In the genomic region with DNA sequence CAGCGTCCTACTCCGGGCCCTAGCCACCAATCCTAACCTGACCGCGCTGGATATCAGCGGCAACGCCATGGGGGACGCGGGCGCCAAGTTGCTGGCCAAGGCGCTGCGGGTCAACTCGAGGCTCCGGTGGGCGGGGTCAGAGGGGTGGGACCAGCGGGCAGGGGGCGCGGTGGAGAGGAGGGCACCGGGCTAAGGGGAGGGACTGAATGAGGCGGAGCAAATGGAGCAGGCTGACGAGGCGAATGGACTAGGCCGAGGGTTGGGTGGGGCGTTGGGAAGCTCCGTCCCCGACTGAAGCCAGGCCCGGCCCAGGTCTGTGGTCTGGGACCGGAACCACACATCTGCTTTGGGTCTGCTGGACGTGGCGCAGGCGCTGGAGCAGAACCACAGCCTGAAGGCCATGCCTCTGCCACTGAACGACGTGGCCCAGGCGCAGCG, we compare ENCODE assay signal across 17 cellular contexts. TPM values are rescaled to one million over a fixed set of nuclear protein-coding genes. Genes with fewer than 3 reads are reported as not detected.
DNase-seq lines count a peak whose midpoint lies in the region; ATAC-seq and TF ChIP-seq lines count a peak whose summit lies in the region.
"Had no signal": no experiment of that assay in that cellular context is flagged by ENCODE, and none has a peak within 500 bp of the region (broad histone marks: within the 10 kb centered on the region; RNA-seq: fewer than 3 reads in every experiment).

No MANE protein-coding gene starts in this region.

- H3K9me3 Mint-ChIP-seq in endothelial cell (ENCODE audit: unreplicated experiment) = no peaks in the 10 kb centered on the region
- H3K9me3 Mint-ChIP-seq in naive thymus-derived CD4-positive, alpha-beta T cell = no peaks in the 10 kb centered on the region
- H3K9me3 Mint-ChIP-seq: activated naive CD4-positive, alpha-beta T cell treated with anti-CD3 and anti-CD28 coated beads, Interleukin-2, amount 50 U/mL, for 24 hours; neural crest cell had no signal

- H3K4me1 Mint-ChIP-seq in endothelial cell (ENCODE audit: unreplicated experiment) = peaks cover 9% of the 10 kb centered on the region
- H3K4me1 Mint-ChIP-seq in naive thymus-derived CD4-positive, alpha-beta T cell = peaks cover 6 to 28% (median 17%) of the 10 kb centered on the region in 7 donors

- no peak for ATAC-seq in naive thymus-derived CD4-positive, alpha-beta T cell
- no peak for ATAC-seq in GM18870 (IDR thresholded peaks at IDR 0.05; ENCODE audit: unreplicated experiment)

- H2AFZ ChIP-seq in GM23248 = no peak overlapping the region

- DNase-seq in GM23248 (peak; percentile 30), endothelial cell (ENCODE audit: low spot score) (peak; percentile 56), GM13976 (ENCODE audit: low spot score) (no peak), A673 (ENCODE audit: low spot score) (no peak)
- no peak for DNase-seq in naive thymus-derived CD4-positive, alpha-beta T cell
- DNase-seq: EL; left cardiac atrium; NCI-H2171 treated with DMSO at 0.1 percent for 48 hours; NK-92 treated with Interleukin-12 subunit alpha and Interleukin-12 subunit beta, amount 100 ng/mL, for 24 hours; WERI-Rb-1 had no signal

- WGBS in GM23248 (ENCODE audit: low coverage in 1 of 2, low lambda C conversion rate in 2 of 2, missing lambda C conversion rate in 2 of 2), 2 experiments = 9 to 10% methylated on average over 28 to 29 of the region's 34 CpGs

- intact Hi-C loops in naive thymus-derived CD4-positive, alpha-beta T cell (cut with micrococcal nuclease) = no loop called here
- intact Hi-C loops in A673 (cut with micrococcal nuclease; ENCODE audit: unreplicated experiment) = no loop called here

- no peaks in the 10 kb centered on the region for H3F3A ChIP-seq in GM23248 (ENCODE audit: insufficient read depth)

- no peak overlapping the region for H3K27ac Mint-ChIP-seq in endothelial cell (ENCODE audit: unreplicated experiment)
- peak overlapping the region in 1 of 9 donors; percentile 86 for H3K27ac Mint-ChIP-seq in naive thymus-derived CD4-positive, alpha-beta T cell
- H3K27ac Mint-ChIP-seq: activated naive CD4-positive, alpha-beta T cell treated with anti-CD3 and anti-CD28 coated beads, Interleukin-2, amount 50 U/mL, for 24 hours had no signal

- no TSS peak for BruUV-seq in A673 (replicated peaks; lab: Mats Ljungman, UMichigan)

- H3K4me3 ChIP-seq in GM23248 (no peak overlapping the region), A673 (ENCODE audit: low read depth, low read length, poor library complexity, severe bottlenecking) (no peak overlapping the region)
- H3K4me3 ChIP-seq in naive thymus-derived CD4-positive, alpha-beta T cell (ENCODE audit: low read length) = no peak overlapping the region
- H3K4me3 ChIP-seq: BLaER1 treated with 17β-estradiol and CSF1 and Interleukin-3, amounts not matched to agents 10 nM and 100 nM; cardiac muscle cell; SJSA1; skin epidermis had no signal

- no peak overlapping the region for H3K27ac ChIP-seq in GM23248
- peak overlapping the region; percentile 23 for H3K27ac ChIP-seq in naive thymus-derived CD4-positive, alpha-beta T cell (ENCODE audit: low read depth, low read length)
- no peak overlapping the region for H3K27ac ChIP-seq in A673 (ENCODE audit: low read depth, low read length, poor library complexity, severe bottlenecking)
- H3K27ac ChIP-seq: BLaER1 treated with 17β-estradiol and CSF1 and Interleukin-3, amounts not matched to agents 10 nM and 100 nM; cardiac muscle cell; SJSA1; skin epidermis; WERI-Rb-1 had no signal

- no peak overlapping the region for H3K4me2 ChIP-seq in GM23248 (ENCODE audit: unreplicated experiment)
- H3K4me2 ChIP-seq: BLaER1 treated with 17β-estradiol and CSF1 and Interleukin-3, amounts not matched to agents 10 nM and 100 nM had no signal

- H3K36me3 ChIP-seq in GM23248 (ENCODE audit: low read depth) (no peaks in the 10 kb centered on the region), A673 (ENCODE audit: insufficient read depth, low read length, poor library complexity, severe bottlenecking) (no peaks in the 10 kb centered on the region)
- peaks cover 0 to 73% (median 39%) of the 10 kb centered on the region in 3 experiments for H3K36me3 ChIP-seq in naive thymus-derived CD4-positive, alpha-beta T cell (ENCODE audit: control insufficient read depth in 2 of 3, insufficient read depth in 3 of 3, low read length in 3 of 3)
- H3K36me3 ChIP-seq: cardiac muscle cell had no signal

- POLR2A ChIA-PET in naive thymus-derived CD4-positive, alpha-beta T cell (lab: Charles Lee) = interaction anchor here (8.9 kb wide), 1 partner anchor 9 kb away, joined by 84 read pairs; the partner anchor contains the start of genes ACD and PARD6A
- POLR2A ChIA-PET in A673 (lab: Charles Lee; ENCODE audit: low non-redundant PET) = no interaction called here

- H4K20me1 ChIP-seq in GM23248 (ENCODE audit: insufficient read depth) = no peaks in the 10 kb centered on the region

- CTCF ChIA-PET in naive thymus-derived CD4-positive, alpha-beta T cell (lab: Charles Lee) = interaction anchor here (0.7 to 1.8 kb wide), 3 partner anchors 55 to 128 kb away, joined by 3 to 8 read pairs (median 4); no protein-coding TSS in a partner anchor
- CTCF ChIA-PET in A673 (lab: Charles Lee) = no interaction called here

- peak overlapping the region; percentile 37 for H3K4me3 Mint-ChIP-seq in endothelial cell (ENCODE audit: unreplicated experiment)
- no peak overlapping the region for H3K4me3 Mint-ChIP-seq in naive thymus-derived CD4-positive, alpha-beta T cell
- H3K4me3 Mint-ChIP-seq: activated naive CD4-positive, alpha-beta T cell treated with anti-CD3 and anti-CD28 coated beads, Interleukin-2, amount 50 U/mL, for 24 hours had no signal

- in situ Hi-C loops in GM23248 (cut with MboI) = no loop called here
- in situ Hi-C loops in GM13976 (cut with MboI; ENCODE audit: low sequenced_read_pairs, unreplicated experiment) = loop anchor here (10.0 kb wide), 1 partner anchor 115 kb away; no protein-coding TSS in a partner anchor

- no peaks in the 10 kb centered on the region for H3K9me2 ChIP-seq in GM23248 (ENCODE audit: insufficient read depth)

- H3K4me1 ChIP-seq in GM23248 (ENCODE audit: insufficient read depth) (no peaks in the 10 kb centered on the region), A673 (ENCODE audit: insufficient read depth, low read length, poor library complexity, severe bottlenecking) (no peaks in the 10 kb centered on the region)
- H3K4me1 ChIP-seq in naive thymus-derived CD4-positive, alpha-beta T cell (ENCODE audit: control insufficient read depth in 2 of 2, insufficient read depth in 2 of 2, low read length in 2 of 2) = peaks cover 9 to 15% of the 10 kb centered on the region in 2 donors

- H3K36me3 Mint-ChIP-seq in endothelial cell (ENCODE audit: low read depth, unreplicated experiment) = peaks cover 8% of the 10 kb centered on the region
- H3K36me3 Mint-ChIP-seq in naive thymus-derived CD4-positive, alpha-beta T cell = peaks cover 8 to 22% (median 15%) of the 10 kb centered on the region in 5 donors

- H3K27me3 ChIP-seq in GM23248 (replicated peaks; ENCODE audit: insufficient read depth) (peaks cover 46% of the 10 kb centered on the region), A673 (replicated peaks; ENCODE audit: insufficient read depth, low read depth, low read length, poor library complexity) (peaks cover 49% of the 10 kb centered on the region)
- H3K27me3 ChIP-seq in naive thymus-derived CD4-positive, alpha-beta T cell (ENCODE audit: control insufficient read depth in 2 of 2, insufficient read depth in 2 of 2, low read length in 2 of 2) = no peaks in the 10 kb centered on the region

- peaks cover 20% of the 10 kb centered on the region for H3K27me3 Mint-ChIP-seq in endothelial cell (ENCODE audit: unreplicated experiment)
- H3K27me3 Mint-ChIP-seq in naive thymus-derived CD4-positive, alpha-beta T cell = no peaks in the 10 kb centered on the region
- H3K27me3 Mint-ChIP-seq: activated naive CD4-positive, alpha-beta T cell treated with anti-CD3 and anti-CD28 coated beads, Interleukin-2, amount 50 U/mL, for 24 hours had no signal

- no peaks in the 10 kb centered on the region for H3K79me2 ChIP-seq in GM23248 (ENCODE audit: insufficient read depth)

- H3K9me3 ChIP-seq in GM23248 (ENCODE audit: low read depth) = no peaks in the 10 kb centered on the region
- H3K9me3 ChIP-seq in naive thymus-derived CD4-positive, alpha-beta T cell (ENCODE audit: control insufficient read depth in 2 of 3, low read length in 3 of 3) = no peaks in the 10 kb centered on the region
- no peaks in the 10 kb centered on the region for H3K9me3 ChIP-seq in A673 (ENCODE audit: low read depth, low read length, poor library complexity, severe bottlenecking)
- H3K9me3 ChIP-seq: BLaER1 treated with 17β-estradiol and CSF1 and Interleukin-3, amounts not matched to agents 10 nM and 100 nM; SJSA1 had no signal

- H3K9ac ChIP-seq in GM23248 = no peak overlapping the region

- TF ChIP-seq CTCF in endothelial cell (IDR thresholded peaks at IDR 0.05; ENCODE audit: unreplicated experiment) (no peak), GM13976 (IDR thresholded peaks at IDR 0.05; ENCODE audit: borderline replicate concordance, control extremely low read depth, extremely low read depth, insufficient read depth, missing control alignments) (no peak), A673 (conservative IDR thresholded peaks at IDR 0.05; ENCODE audit: low read depth, low read length) (no peak)

RNA-seq across cellular contexts. Expression of gene CARMIL2, which starts 4.6 kb away (rescaled TPM):
- total RNA-seq in GM23248 (2014; rRNA removed; shearing (Covaris generic)) = under 0.01 TPM in 1 of 2 replicates, not detected in the other
- polyA plus RNA-seq in GM23248 (2016; fragmentation: Nextera tagmentation; extraction: Ambion mirVana) = 1.1 and 1.4 TPM in 2 replicates
- total RNA-seq in endothelial cell (ENCODE audit: unreplicated experiment) = 3.6 TPM
- total RNA-seq in naive thymus-derived CD4-positive, alpha-beta T cell = 100 to 1,000 TPM; 140 to 245 (median 215) TPM
- polyA plus RNA-seq in naive thymus-derived CD4-positive, alpha-beta T cell = 10 to 100 TPM; 12.7 to 28.7 TPM
- total RNA-seq in A673 (2021) = 4.4 and 9.5 TPM in 2 replicates

RNA-seq across cellular contexts. Expression of gene ACD, which starts 10.5 kb away (rescaled TPM):
- 25.8 and 33.4 TPM in 2 replicates for total RNA-seq in GM23248 (2014; rRNA removed; shearing (Covaris generic))
- 24.0 and 25.2 TPM in 2 replicates for polyA plus RNA-seq in GM23248 (2016; fragmentation: Nextera tagmentation; extraction: Ambion mirVana)
- total RNA-seq in endothelial cell (ENCODE audit: unreplicated experiment) (27.1 TPM), A673 (2021) (45.8 and 48.0 TPM in 2 replicates)
- total RNA-seq in naive thymus-derived CD4-positive, alpha-beta T cell = 10 to 100 TPM; 29.3 to 44.1 (median 34.4) TPM
- 10 to 100 TPM; 25.4 to 33.2 TPM for polyA plus RNA-seq in naive thymus-derived CD4-positive, alpha-beta T cell

RNA-seq across cellular contexts. Expression of gene PARD6A, which starts 11.2 kb away (rescaled TPM):
- 0.97 TPM in 1 of 2 replicates, not detected in the other for total RNA-seq in GM23248 (2014; rRNA removed; shearing (Covaris generic))
- 0.58 and 0.70 TPM in 2 replicates for polyA plus RNA-seq in GM23248 (2016; fragmentation: Nextera tagmentation; extraction: Ambion mirVana)
- total RNA-seq in endothelial cell (ENCODE audit: unreplicated experiment) (1.2 TPM), A673 (2021) (8.6 and 8.7 TPM in 2 replicates)
- total RNA-seq in naive thymus-derived CD4-positive, alpha-beta T cell = 10 to 100 TPM in 1 of 5 experiments, 1 to 10 TPM in 4; 4.5 to 11.2 (median 4.7) TPM
- polyA plus RNA-seq in naive thymus-derived CD4-positive, alpha-beta T cell = 10 to 100 TPM in 1 of 2 donors, 1 to 10 TPM in 1; 9.3 to 15.1 TPM

RNA-seq across cellular contexts. Expression of gene ENKD1, which starts 17.0 kb away (rescaled TPM):
- 11.2 and 15.0 TPM in 2 replicates for total RNA-seq in GM23248 (2014; rRNA removed; shearing (Covaris generic))
- polyA plus RNA-seq in GM23248 (2016; fragmentation: Nextera tagmentation; extraction: Ambion mirVana) = 6.7 and 8.3 TPM in 2 replicates
- total RNA-seq in endothelial cell (ENCODE audit: unreplicated experiment) = 9.9 TPM
- 1 to 10 TPM; 4.9 to 8.3 (median 7.8) TPM for total RNA-seq in naive thymus-derived CD4-positive, alpha-beta T cell
- 1 to 10 TPM; 1.1 to 2.5 TPM for polyA plus RNA-seq in naive thymus-derived CD4-positive, alpha-beta T cell
- total RNA-seq in A673 (2021) = 8.5 and 11.2 TPM in 2 replicates

RNA-seq across cellular contexts. Expression of gene C16orf86, which starts 17.1 kb away (rescaled TPM):
- 2.1 and 6.6 TPM in 2 replicates for total RNA-seq in GM23248 (2014; rRNA removed; shearing (Covaris generic))
- 2.8 and 3.4 TPM in 2 replicates for polyA plus RNA-seq in GM23248 (2016; fragmentation: Nextera tagmentation; extraction: Ambion mirVana)
- total RNA-seq in endothelial cell (ENCODE audit: unreplicated experiment) (1.8 TPM), A673 (2021) (not detected in 2 replicates)
- 1 to 10 TPM; 4.3 to 6.4 (median 4.7) TPM for total RNA-seq in naive thymus-derived CD4-positive, alpha-beta T cell
- polyA plus RNA-seq in naive thymus-derived CD4-positive, alpha-beta T cell = 1 to 10 TPM; 3.5 to 5.7 TPM

Comparison
In these comparisons a context has a peak if more than half of its experiments do, and no peak if none do; other contexts are left out.
1. DNase-seq: peak in GM23248 (single experiment) and endothelial cell (single experiment); none in naive thymus-derived CD4-positive, alpha-beta T cell (0 of 9), GM13976 (single experiment) and A673 (single experiment).
2. RNA of gene CARMIL2, which starts 4.6 kb away (total RNA-seq): 140 to 245 TPM in naive thymus-derived CD4-positive, alpha-beta T cell; 4.4 to 9.5 TPM in A673, 3.6 TPM in endothelial cell (single experiment) and under 0.01 TPM in GM23248; every median in the first group is over 10 times any median in the second.